Comparison of ENCODE assay signal across 28 cellular contexts in the genomic region with DNA sequence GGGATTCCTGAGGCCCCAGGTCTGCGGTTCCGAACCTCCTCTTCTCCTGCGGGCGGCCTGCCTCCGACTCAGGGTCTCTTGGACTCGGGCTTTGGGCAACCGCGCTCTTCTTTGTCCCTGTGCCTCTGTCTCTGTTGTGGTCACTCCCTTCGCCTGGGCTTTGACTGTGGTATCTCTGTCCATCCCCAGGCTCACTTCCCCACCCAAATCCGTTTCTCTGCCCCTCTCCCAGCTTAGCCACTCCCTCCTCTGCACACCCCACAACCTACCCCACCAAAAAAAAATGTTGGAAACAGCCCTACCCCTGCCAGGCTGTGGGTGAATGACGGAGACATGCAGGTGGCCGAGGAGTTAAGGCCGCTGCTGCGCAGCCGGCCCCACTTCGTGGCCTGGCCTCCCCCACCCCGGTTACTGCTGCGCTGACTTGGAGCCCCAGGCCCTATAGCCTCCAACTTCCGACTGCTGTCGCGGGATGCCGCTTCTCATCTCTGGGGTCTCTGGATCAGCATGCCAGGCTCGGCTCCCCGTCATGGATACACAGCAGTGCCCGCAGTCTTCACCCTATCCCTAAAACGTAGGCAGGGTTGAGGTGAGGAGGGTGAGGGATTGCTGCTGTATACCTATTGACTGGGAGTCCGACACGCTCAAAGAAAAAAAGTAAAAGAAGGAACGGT. TPM values are rescaled to one million over a fixed set of nuclear protein-coding genes. Genes with fewer than 3 reads are reported as not detected.
DNase-seq lines count a peak whose midpoint lies in the region; ATAC-seq and TF ChIP-seq lines count a peak whose summit lies in the region.
"Had no signal": no experiment of that assay in that cellular context is flagged by ENCODE, and none has a peak within 500 bp of the region (broad histone marks: within the 10 kb centered on the region; RNA-seq: fewer than 3 reads in every experiment).

No MANE protein-coding gene starts in this region.

- H3K4me1 ChIP-seq in heart right ventricle: peaks cover 4 to 51% (median 28%) of the 10 kb centered on the region in 9 donors
- peaks cover 12% of the 10 kb centered on the region for H3K4me1 ChIP-seq in endodermal cell (ENCODE audit: control insufficient read depth, insufficient read depth, low read length)
- peaks cover 5 to 45% of the 10 kb centered on the region in 2 donors for H3K4me1 ChIP-seq in left lung
- H3K4me1 ChIP-seq: A549 had no signal

- H3K27me3 Mint-ChIP-seq in endodermal cell (ENCODE audit: insufficient read depth) (peaks cover 95% of the 10 kb centered on the region), nephron (ENCODE audit: low read depth) (peaks cover 90% of the 10 kb centered on the region), type B pancreatic cell (peaks cover 83% of the 10 kb centered on the region)

- H3K27ac Mint-ChIP-seq in endodermal cell: no peak overlapping the region
- peak overlapping the region in 1 of 3 experiments; percentile 54 for H3K27ac Mint-ChIP-seq in nephron
- peak overlapping the region; percentile 13 for H3K27ac Mint-ChIP-seq in type B pancreatic cell
- H3K27ac Mint-ChIP-seq: activated naive CD4-positive, alpha-beta T cell treated with anti-CD3 and anti-CD28 coated beads, Interleukin-2, amount 50 U/mL, for 72 hours; activated T-helper 1 cell treated with anti-CD3 and anti-CD28 coated beads, Interleukin-12 subunit alpha, Interleukin-12 subunit beta, Interleukin-2, Interleukin-4 antibody, amounts not matched to agents 30 ng/mL and 10 ng/mL and 1 ng/mL, durations not matched to agents 14 hours and 24 hours and 36 hours; stimulated activated naive CD8-positive, alpha-beta T cell treated with anti-CD3 and anti-CD28 coated beads, Interleukin-15, Interleukin-2, amounts not matched to agents 100 ng/mL and 50 ng/mL, for 24 hours had no signal

- peaks cover 18 to 99% (median 59%) of the 10 kb centered on the region in 7 donors for H3K27me3 ChIP-seq in heart right ventricle
- H3K27me3 ChIP-seq in endodermal cell (ENCODE audit: control insufficient read depth, insufficient read depth, low read length, poor library complexity, severe bottlenecking): peaks cover 96% of the 10 kb centered on the region
- H3K27me3 ChIP-seq in left lung: peaks cover 38 to 100% of the 10 kb centered on the region in 2 donors

- H3K36me3 Mint-ChIP-seq in endodermal cell (ENCODE audit: low read depth) (no peaks in the 10 kb centered on the region), nephron (ENCODE audit: low read depth) (peaks cover 12% of the 10 kb centered on the region), type B pancreatic cell (peaks cover 16% of the 10 kb centered on the region)

- no peaks in the 10 kb centered on the region for H3K9me3 ChIP-seq in heart right ventricle
- H3K9me3 ChIP-seq in endodermal cell (ENCODE audit: control insufficient read depth, low read length): no peaks in the 10 kb centered on the region
- H3K9me3 ChIP-seq in left lung: no peaks in the 10 kb centered on the region
- H3K9me3 ChIP-seq: A549, gastroesophageal sphincter, MG63, upper lobe of left lung had no signal

- no peaks in the 10 kb centered on the region for H3K9me3 Mint-ChIP-seq in endodermal cell
- H3K9me3 Mint-ChIP-seq in nephron: no peaks in the 10 kb centered on the region
- H3K9me3 Mint-ChIP-seq in type B pancreatic cell: no peaks in the 10 kb centered on the region
- H3K9me3 Mint-ChIP-seq: activated naive CD4-positive, alpha-beta T cell treated with anti-CD3 and anti-CD28 coated beads, Interleukin-2, amount 50 U/mL, for 72 hours; activated T-helper 1 cell treated with anti-CD3 and anti-CD28 coated beads, Interleukin-12 subunit alpha, Interleukin-12 subunit beta, Interleukin-2, Interleukin-4 antibody, amounts not matched to agents 30 ng/mL and 10 ng/mL and 1 ng/mL, durations not matched to agents 14 hours and 24 hours and 36 hours; stimulated activated naive CD8-positive, alpha-beta T cell treated with anti-CD3 and anti-CD28 coated beads, Interleukin-15, Interleukin-2, amounts not matched to agents 100 ng/mL and 50 ng/mL, for 24 hours had no signal

- TF ChIP-seq CTCF in heart right ventricle (IDR thresholded peaks at IDR 0.05) (no peak), endodermal cell (conservative IDR thresholded peaks at IDR 0.05) (no peak), nephron (IDR thresholded peaks at IDR 0.05; ENCODE audit: unreplicated experiment in 3 of 3) (no peak), type B pancreatic cell (conservative IDR thresholded peaks at IDR 0.05) (no peak), left lung (IDR thresholded peaks at IDR 0.05) (no peak)

- H3K36me3 ChIP-seq in heart right ventricle (peaks cover 0 to 4% (median 0%) of the 10 kb centered on the region in 9 donors), endodermal cell (ENCODE audit: control insufficient read depth, insufficient read depth, low read length) (no peaks in the 10 kb centered on the region), left lung (peaks cover 0 to 3% of the 10 kb centered on the region in 2 donors)
- H3K36me3 ChIP-seq: gastroesophageal sphincter, MG63, SJSA1, upper lobe of left lung had no signal

- DNase-seq in cardiac septum (ENCODE audit: low spot score): peak; percentile 71
- DNase-seq in heart right ventricle: no peak
- peak; percentile 56 for DNase-seq in endodermal cell
- DNase-seq in type B pancreatic cell (ENCODE audit: extremely low spot score, unreplicated experiment): no peak
- no peak for DNase-seq in left lung
- DNase-seq: activated CD4-positive, alpha-beta T cell treated with anti-CD3 and anti-CD28 coated beads for 48 hours; DND-41; effector CD8-positive, alpha-beta T cell; GM23248; left ventricle myocardium superior; MG63; NCI-H1417 treated with DMSO at 0.1 percent for 48 hours; NCI-H510A treated with DMSO at 0.1 percent for 48 hours; NK-92 treated with Interleukin-12 subunit alpha and Interleukin-12 subunit beta, amount 100 ng/mL, for 24 hours; nucleus accumbens; stimulated activated CD4-positive, alpha-beta T cell treated with anti-CD3 and anti-CD28 coated beads, Interleukin-4, amount 100 ng/mL, for 1 hour had no signal

- H3K4me3 Mint-ChIP-seq in endodermal cell (peak overlapping the region; percentile 65), nephron (peak overlapping the region; percentile 41 to 88 (median 53)), type B pancreatic cell (peak overlapping the region; percentile 70)
- H3K4me3 Mint-ChIP-seq: activated T-helper 1 cell treated with anti-CD3 and anti-CD28 coated beads, Interleukin-12 subunit alpha, Interleukin-12 subunit beta, Interleukin-2, Interleukin-4 antibody, amounts not matched to agents 30 ng/mL and 10 ng/mL and 1 ng/mL, durations not matched to agents 14 hours and 24 hours and 36 hours; stimulated activated naive CD8-positive, alpha-beta T cell treated with anti-CD3 and anti-CD28 coated beads, Interleukin-15, Interleukin-2, amounts not matched to agents 100 ng/mL and 50 ng/mL, for 24 hours had no signal

- H3K4me1 Mint-ChIP-seq in endodermal cell: peaks cover 30% of the 10 kb centered on the region
- H3K4me1 Mint-ChIP-seq in nephron: peaks cover 25% of the 10 kb centered on the region
- peaks cover 8% of the 10 kb centered on the region for H3K4me1 Mint-ChIP-seq in type B pancreatic cell (ENCODE audit: unreplicated experiment)

- ATAC-seq in heart right ventricle (no peak), left lung (no peak), GM19455 (IDR thresholded peaks at IDR 0.05; ENCODE audit: unreplicated experiment) (no peak), HG03025 (IDR thresholded peaks at IDR 0.05; ENCODE audit: low FRiP score, unreplicated experiment) (no peak)
- ATAC-seq: A549; activated naive CD4-positive, alpha-beta T cell treated with anti-CD3 and anti-CD28 coated beads, Interleukin-2, amount 50 U/mL, for 72 hours; gastroesophageal sphincter; K562; left ventricle myocardium superior; Panc1 had no signal

- H3K27ac ChIP-seq in heart right ventricle (no peak overlapping the region), endodermal cell (ENCODE audit: low read depth, low read length) (no peak overlapping the region), left lung (no peak overlapping the region)
- H3K27ac ChIP-seq: A549, GM23248, SJSA1, upper lobe of left lung had no signal

- peak overlapping the region in 4 of 10 donors; percentile 67 to 74 (median 68) for H3K4me3 ChIP-seq in heart right ventricle
- H3K4me3 ChIP-seq in endodermal cell (ENCODE audit: low read length): peak overlapping the region; percentile 82
- no peak overlapping the region for H3K4me3 ChIP-seq in left lung
- H3K4me3 ChIP-seq: A549, GM23248, K562, MG63, SJSA1 had no signal

- H3K9ac ChIP-seq in endodermal cell (ENCODE audit: extremely low read depth, low read length, poor library complexity, severe bottlenecking): no peak overlapping the region
- H3K9ac ChIP-seq: GM23248 had no signal

- intact Hi-C loops in cardiac septum (cut with DNase I): loop anchor here (2.0 to 5.0 kb wide), 3 partner anchors 427 to 1424 kb away; no protein-coding TSS in a partner anchor
- intact Hi-C loops in heart right ventricle (cut with DNase I): loop anchor here in 8 of 10 donors (2.0 to 10.0 kb wide), 11 partner anchors 424 to 1577 kb away; no protein-coding TSS in a partner anchor
- intact Hi-C loops in left lung (cut with DNase I): no loop called here

- 19 to 25% methylated on average over 29 of the region's 29 CpGs for WGBS in heart right ventricle, 2 donors
- WGBS in endodermal cell (ENCODE audit: insufficient coverage in 1 of 2, insufficient read length in 1 of 2), 2 experiments: 4 to 8% methylated on average over 14 to 28 of the region's 29 CpGs

RNA-seq across cellular contexts. Expression of gene MAFB, which starts 2.7 kb away (rescaled TPM):
- total RNA-seq in cardiac septum (6.8 TPM), heart right ventricle (10 to 100 TPM in 4 of 10 donors, 1 to 10 TPM in 6; 3.2 to 32.0 (median 7.1) TPM), endodermal cell (1 to 10 TPM in 1 of 2 donors, under 1 TPM in 1; 0.90 to 1.5 TPM), type B pancreatic cell (ENCODE audit: low replicate concordance) (104 and 114 TPM in 2 replicates), left lung (100 to 1,000 TPM in 1 of 2 donors, 10 to 100 TPM in 1; 29.8 to 111 TPM)
- 1 to 10 TPM; 3.8 to 6.4 TPM for polyA plus RNA-seq in heart right ventricle
- 6.6 TPM for polyA plus RNA-seq in endodermal cell (2013, experiment 1 of 2)
- polyA plus RNA-seq in endodermal cell (2013, experiment 2 of 2): 5.8 TPM
- total RNA-seq: SJSA1 had no signal
- polyA plus RNA-seq: K562 had no signal

Comparison
In these comparisons a context has a peak if more than half of its experiments do, and no peak if none do; other contexts are left out.
1. DNase-seq: peak in cardiac septum (single experiment) and endodermal cell (single experiment); none in heart right ventricle (0 of 2), type B pancreatic cell (single experiment) and left lung (0 of 2).
2. intact Hi-C loops: an anchor here in cardiac septum (2.0 to 5.0 kb wide) and heart right ventricle (2.0 to 10.0 kb wide); none called in left lung.
3. Peak in every context shown above with its lines, with median percentiles within 50 percentile points of each other: H3K4me3 Mint-ChIP-seq.